In the genomic region with DNA sequence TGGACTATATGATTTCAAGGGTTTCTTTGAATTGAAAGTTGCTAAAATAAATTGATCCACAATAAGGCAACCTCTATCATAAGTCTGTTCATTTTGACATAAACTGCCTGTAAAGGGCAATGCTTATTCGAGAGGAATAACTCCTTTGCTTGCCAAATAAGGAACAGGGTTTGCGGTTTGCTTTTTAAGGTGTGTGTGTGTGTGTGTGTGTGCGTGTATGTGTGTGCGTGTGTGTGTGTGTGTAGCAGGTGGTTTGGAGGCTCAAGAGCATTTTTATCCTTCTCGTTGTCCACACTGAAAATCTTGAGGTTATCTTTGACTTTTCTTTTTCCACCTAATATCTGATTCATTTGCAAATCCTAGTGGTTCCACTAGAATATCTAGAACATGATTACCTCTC, we compare ENCODE assay signal across 27 cellular contexts. TPM values are rescaled to one million over a fixed set of nuclear protein-coding genes. Genes with fewer than 3 reads are reported as not detected.
"Had no signal": no experiment of that assay in that cellular context is flagged by ENCODE, and none has a peak within 500 bp of the region (broad histone marks: within the 10 kb centered on the region; RNA-seq: fewer than 3 reads in every experiment).

No MANE protein-coding gene starts in this region.

- ATAC-seq: naive thymus-derived CD8-positive, alpha-beta T cell; natural killer cell treated with Interleukin-12 subunit alpha and Interleukin-12 subunit beta and Interleukin-15 and Interleukin-18, amount 100 ng/mL, for 72 hours; pancreas; psoas muscle; right cardiac atrium; right lobe of liver; stimulated activated effector memory CD8-positive, alpha-beta T cell treated with anti-CD3 and anti-CD28 coated beads, Interleukin-12 subunit alpha, Interleukin-12 subunit beta, amount 100 ng/mL, for 72 hours; stimulated activated naive B cell treated with anti-CD40 and anti-IgM and Interleukin-4, amounts not matched to agents 10 μg/mL and 1 μg/mL and 100 μg/mL, for 72 hours had no signal

- FAIRE-seq: pancreas, small intestine had no signal

- H3K27me3 ChIP-seq: neutrophil, pancreas, sigmoid colon, thyroid gland, tibial nerve, upper lobe of left lung, uterus had no signal

- H3K4me1 ChIP-seq: pancreas, psoas muscle, sigmoid colon, thyroid gland, upper lobe of left lung, uterus had no signal

- H3K27ac ChIP-seq: neutrophil, pancreas, psoas muscle, right lobe of liver, sigmoid colon, stomach, thoracic aorta, thyroid gland, tibial nerve, upper lobe of left lung, uterus had no signal

- H3K36me3 ChIP-seq: neutrophil, pancreas, right lobe of liver, sigmoid colon, stomach, thoracic aorta, thyroid gland, tibial nerve, upper lobe of left lung, uterus had no signal

- DNase-seq: naive thymus-derived CD8-positive, alpha-beta T cell; nephron progenitor cell; nucleus accumbens; pancreas; psoas muscle; right cardiac atrium; right lobe of liver; sigmoid colon; small intestine; stimulated activated CD4-positive, alpha-beta T cell treated with anti-CD3 and anti-CD28 coated beads, Interleukin-15, amount 100 ng/mL, for 24 hours; stimulated activated CD4-positive, alpha-beta T cell treated with anti-CD3 and anti-CD28 coated beads, Interleukin-2, amount 100 ng/mL, for 24 hours; stimulated activated CD4-positive, alpha-beta T cell treated with anti-CD3 and anti-CD28 coated beads, Interleukin-2, amount 100 ng/mL, for 48 hours; stimulated activated CD4-positive, alpha-beta T cell treated with anti-CD3 and anti-CD28 coated beads, Interleukin-4, amount 100 ng/mL, for 24 hours; stimulated activated naive B cell treated with anti-CD40 and anti-IgM and Interleukin-4, amounts not matched to agents 10 μg/mL and 1 μg/mL and 100 μg/mL, for 72 hours; stimulated activated naive CD4-positive, alpha-beta T cell treated with Interleukin-2 at 50 U/mL for 16 hours; stomach; thyroid gland; trophoblast cell; upper lobe of left lung; uterus had no signal

- H3K9me3 ChIP-seq: neutrophil, pancreas, psoas muscle, right lobe of liver, sigmoid colon, stomach, thoracic aorta, thyroid gland, tibial nerve, upper lobe of left lung, uterus had no signal

- H3K4me3 ChIP-seq: pancreas, psoas muscle, right lobe of liver, sigmoid colon, stomach, thoracic aorta, thyroid gland, tibial nerve, upper lobe of left lung, uterus had no signal

RNA-seq across cellular contexts. Expression of gene NGF, which starts 13.1 kb away (rescaled TPM):
- total RNA-seq: naive thymus-derived CD8-positive, alpha-beta T cell; natural killer cell treated with Interleukin-12 subunit alpha and Interleukin-12 subunit beta and Interleukin-15 and Interleukin-18, amount 100 ng/mL, for 72 hours; neural crest cell; renal cortical epithelial cell had no signal
- polyA plus RNA-seq: naive thymus-derived CD8-positive, alpha-beta T cell had no signal
